In genomic region chr19:23769691-23770468, GRCh38 we compare ENCODE assay signal across 18 cellular contexts. TPM values are rescaled to one million over a fixed set of nuclear protein-coding genes. Genes with fewer than 3 reads are reported as not detected.
DNase-seq lines count a peak whose midpoint lies in the region; ATAC-seq and TF ChIP-seq lines count a peak whose summit lies in the region.
"Had no signal": no experiment of that assay in that cellular context is flagged by ENCODE, and none has a peak within 500 bp of the region (broad histone marks: within the 10 kb centered on the region; RNA-seq: fewer than 3 reads in every experiment).

No MANE protein-coding gene starts in this region.

- no peak for TF ChIP-seq POLR2A in lower leg skin (IDR thresholded peaks at IDR 0.05)
- TF ChIP-seq POLR2A in suprapubic skin (IDR thresholded peaks at IDR 0.05) = no peak

- POLR2A ChIA-PET in CD4-positive, alpha-beta memory T cell (lab: Charles Lee; ENCODE audit: partially characterized antibody) = no interaction called here

- H3K4me1 Mint-ChIP-seq in stimulated activated naive CD8-positive, alpha-beta T cell treated with anti-CD3 and anti-CD28 coated beads, Interleukin-15, amount 100 ng/mL, for 72 hours = peaks cover 41% of the 10 kb centered on the region
- H3K4me1 Mint-ChIP-seq in endothelial cell (ENCODE audit: unreplicated experiment) = peaks cover 6% of the 10 kb centered on the region
- H3K4me1 Mint-ChIP-seq in CD4-positive, alpha-beta memory T cell = peaks cover 9 to 16% (median 12%) of the 10 kb centered on the region in 4 donors

- peaks cover 28% of the 10 kb centered on the region for H3K36me3 Mint-ChIP-seq in endothelial cell (ENCODE audit: low read depth, unreplicated experiment)
- peaks cover 9 to 21% of the 10 kb centered on the region in 2 donors for H3K36me3 Mint-ChIP-seq in CD4-positive, alpha-beta memory T cell

- no peaks in the 10 kb centered on the region for H3K36me3 ChIP-seq in suprapubic skin
- peaks cover 3% of the 10 kb centered on the region for H3K36me3 ChIP-seq in CD4-positive, alpha-beta memory T cell (ENCODE audit: insufficient read depth, low read length)

- no peak for TF ChIP-seq EP300 in suprapubic skin (IDR thresholded peaks at IDR 0.05)

- WGBS in lower leg skin, 2 donors = 80 to 86% methylated on average over 3 of the region's 3 CpGs
- WGBS in suprapubic skin = 86% methylated on average over 3 of the region's 3 CpGs

- no peak for ATAC-seq in stimulated activated naive CD8-positive, alpha-beta T cell treated with anti-CD3 and anti-CD28 coated beads, Interleukin-15, amount 100 ng/mL, for 72 hours
- ATAC-seq in stimulated activated naive CD8-positive, alpha-beta T cell treated with anti-CD3 and anti-CD28 coated beads, Interleukin-15, Interleukin-2, amounts not matched to agents 100 U/mL and 50 U/mL, for 24 hours = no peak
- no peak for ATAC-seq in GM21619 (IDR thresholded peaks at IDR 0.05; ENCODE audit: unreplicated experiment)
- ATAC-seq: HepG2 had no signal

- no peaks in the 10 kb centered on the region for H3K27me3 Mint-ChIP-seq in stimulated activated naive CD8-positive, alpha-beta T cell treated with anti-CD3 and anti-CD28 coated beads, Interleukin-15, amount 100 ng/mL, for 72 hours
- no peaks in the 10 kb centered on the region for H3K27me3 Mint-ChIP-seq in endothelial cell (ENCODE audit: unreplicated experiment)
- no peaks in the 10 kb centered on the region for H3K27me3 Mint-ChIP-seq in CD4-positive, alpha-beta memory T cell

- peaks cover 0 to 8% of the 10 kb centered on the region in 2 donors for H3K9me3 Mint-ChIP-seq in stimulated activated naive CD8-positive, alpha-beta T cell treated with anti-CD3 and anti-CD28 coated beads, Interleukin-15, amount 100 ng/mL, for 72 hours
- no peaks in the 10 kb centered on the region for H3K9me3 Mint-ChIP-seq in endothelial cell (ENCODE audit: unreplicated experiment)
- peaks cover 0 to 2% (median 0%) of the 10 kb centered on the region in 8 donors for H3K9me3 Mint-ChIP-seq in CD4-positive, alpha-beta memory T cell

- intact Hi-C loops in lower leg skin (cut with DNase I; ENCODE audit: low total_unique reads) = loop anchor here (10.0 kb wide), 1 partner anchor 295 kb away; no protein-coding TSS in a partner anchor
- intact Hi-C loops in CD4-positive, alpha-beta memory T cell (cut with micrococcal nuclease) = no loop called here

- H3K9me3 ChIP-seq in suprapubic skin = no peaks in the 10 kb centered on the region
- no peaks in the 10 kb centered on the region for H3K9me3 ChIP-seq in CD4-positive, alpha-beta memory T cell (ENCODE audit: control insufficient read depth in 1 of 2, low read length in 2 of 2)
- H3K9me3 ChIP-seq: Caco-2 had no signal

- H3K4me1 ChIP-seq in suprapubic skin = peaks cover 9% of the 10 kb centered on the region
- no peaks in the 10 kb centered on the region for H3K4me1 ChIP-seq in CD4-positive, alpha-beta memory T cell (ENCODE audit: insufficient read depth, low read length)
- H3K4me1 ChIP-seq: Caco-2 had no signal

- CTCF ChIA-PET in CD4-positive, alpha-beta memory T cell (lab: Charles Lee; ENCODE audit: partially characterized antibody) = no interaction called here

- peak overlapping the region; percentile 59 for H3K27ac ChIP-seq in suprapubic skin
- H3K27ac ChIP-seq in CD4-positive, alpha-beta memory T cell (ENCODE audit: low read depth, low read length) = no peak overlapping the region
- H3K27ac ChIP-seq: PC-9 had no signal

- DNase-seq in stimulated activated naive CD8-positive, alpha-beta T cell treated with anti-CD3 and anti-CD28 coated beads, Interleukin-15, amount 100 ng/mL, for 72 hours = no peak
- DNase-seq in stimulated activated naive CD8-positive, alpha-beta T cell treated with anti-CD3 and anti-CD28 coated beads, Interleukin-15, Interleukin-2, amounts not matched to agents 100 U/mL and 50 U/mL, for 24 hours = no peak
- DNase-seq in endothelial cell (ENCODE audit: low spot score) (no peak), lower leg skin (ENCODE audit: low spot score in 2 of 2) (peak; percentile 23 to 54), suprapubic skin (ENCODE audit: low spot score in 2 of 2) (no peak), germinal center (ENCODE audit: low spot score) (no peak)
- DNase-seq in CD4-positive, alpha-beta memory T cell = no peak
- DNase-seq: Caco-2, H7, KG1, NCI-H1048, NCI-H1436 treated with DMSO at 0.1 percent for 48 hours, NCI-H2029 treated with DMSO at 0.1 percent for 48 hours, NCI-H2171 treated with DMSO at 0.1 percent for 48 hours, NCI-H748 treated with DMSO at 0.1 percent for 48 hours had no signal

- no peaks in the 10 kb centered on the region for H3K27me3 ChIP-seq in suprapubic skin
- H3K27me3 ChIP-seq in CD4-positive, alpha-beta memory T cell (ENCODE audit: insufficient read depth, low read length) = no peaks in the 10 kb centered on the region

- H3K27ac Mint-ChIP-seq in stimulated activated naive CD8-positive, alpha-beta T cell treated with anti-CD3 and anti-CD28 coated beads, Interleukin-15, amount 100 ng/mL, for 72 hours = peak overlapping the region; percentile 19 to 34
- H3K27ac Mint-ChIP-seq in endothelial cell (ENCODE audit: unreplicated experiment) = no peak overlapping the region
- H3K27ac Mint-ChIP-seq in CD4-positive, alpha-beta memory T cell = peak overlapping the region in 1 of 7 donors; percentile 64

- no peak overlapping the region for H3K4me3 Mint-ChIP-seq in stimulated activated naive CD8-positive, alpha-beta T cell treated with anti-CD3 and anti-CD28 coated beads, Interleukin-15, amount 100 ng/mL, for 72 hours
- peak overlapping the region; percentile 7 for H3K4me3 Mint-ChIP-seq in endothelial cell (ENCODE audit: unreplicated experiment)
- H3K4me3 Mint-ChIP-seq in CD4-positive, alpha-beta memory T cell = no peak overlapping the region

- H3K4me3 ChIP-seq in lower leg skin (ENCODE audit: low read depth, poor library complexity, severe bottlenecking) = no peak overlapping the region
- no peak overlapping the region for H3K4me3 ChIP-seq in suprapubic skin
- H3K4me3 ChIP-seq in CD4-positive, alpha-beta memory T cell (ENCODE audit: low read length in 2 of 2) = no peak overlapping the region
- H3K4me3 ChIP-seq: PC-9 had no signal

- TF ChIP-seq CTCF in endothelial cell (IDR thresholded peaks at IDR 0.05; ENCODE audit: unreplicated experiment) (no peak), lower leg skin (IDR thresholded peaks at IDR 0.05) (no peak), suprapubic skin (IDR thresholded peaks at IDR 0.05) (no peak)

RNA-seq across cellular contexts. Expression of gene ZNF681, which starts 11.2 kb away (rescaled TPM):
- total RNA-seq in endothelial cell (ENCODE audit: unreplicated experiment) (6.4 TPM), lower leg skin (1 to 10 TPM; 1.5 to 3.3 (median 2.7) TPM), suprapubic skin (1 to 10 TPM; 2.5 to 5.9 (median 2.7) TPM)
- 1 to 10 TPM; 8.0 to 8.3 TPM for total RNA-seq in CD4-positive, alpha-beta memory T cell
- polyA plus RNA-seq in CD4-positive, alpha-beta memory T cell = 1 to 10 TPM; 1.1 to 2.2 TPM
- total RNA-seq: HepG2 had no signal
- polyA plus RNA-seq: HepG2 had no signal

Comparison
In these comparisons a context has a peak if more than half of its experiments do, and no peak if none do; other contexts are left out.
1. DNase-seq: peak in lower leg skin (2 of 2); none in stimulated activated naive CD8-positive, alpha-beta T cell treated with anti-CD3 and anti-CD28 coated beads, Interleukin-15, amount 100 ng/mL, for 72 hours (0 of 2), stimulated activated naive CD8-positive, alpha-beta T cell treated with anti-CD3 and anti-CD28 coated beads, Interleukin-15, Interleukin-2, amounts not matched to agents 100 U/mL and 50 U/mL, for 24 hours (single experiment), endothelial cell (single experiment), suprapubic skin (0 of 2), CD4-positive, alpha-beta memory T cell (0 of 5) and germinal center (single experiment).